Comparison of ENCODE assay signal across 26 cellular contexts in genomic region chr11:35902961-35903360, GRCh38. TPM values are rescaled to one million over a fixed set of nuclear protein-coding genes. Genes with fewer than 3 reads are reported as not detected.
DNase-seq lines count a peak whose midpoint lies in the region; ATAC-seq, FAIRE-seq and TF ChIP-seq lines count a peak whose summit lies in the region.
"Had no signal": no experiment of that assay in that cellular context is flagged by ENCODE, and none has a peak within 500 bp of the region (broad histone marks: within the 10 kb centered on the region; RNA-seq: fewer than 3 reads in every experiment).

No MANE protein-coding gene starts in this region.

- peaks cover 44% of the 10 kb centered on the region for H3K9me3 Mint-ChIP-seq in endodermal cell

- H3K9me1 ChIP-seq in K562 (ENCODE audit: control insufficient read depth, insufficient read depth, low read length), result no peaks in the 10 kb centered on the region

- H3K4me3 ChIP-seq in A549 (no peak overlapping the region), HEK293 (ENCODE audit: low read depth, low read length) (no peak overlapping the region), K562 (no peak overlapping the region), endodermal cell (ENCODE audit: low read length) (peak overlapping the region; percentile 19)
- H3K4me3 ChIP-seq: BLaER1 treated with 17β-estradiol and CSF1 and Interleukin-3, amounts not matched to agents 10 nM and 100 nM; GM12878 had no signal

- no peak for TF ChIP-seq RAD21 in A549 (conservative IDR thresholded peaks at IDR 0.05 in 1 of 2, IDR thresholded peaks at IDR 0.05 in 1 of 2)
- TF ChIP-seq RAD21 in K562 (CRISPR knock-in tag; conservative IDR thresholded peaks at IDR 0.05 in 1 of 2, IDR thresholded peaks at IDR 0.05 in 1 of 2), result no peak

- peaks cover 2% of the 10 kb centered on the region for H3K4me1 Mint-ChIP-seq in endodermal cell
- H3K4me1 Mint-ChIP-seq: B cell had no signal

- H2AFZ ChIP-seq in K562 (ENCODE audit: low read depth, low read length), result no peak overlapping the region

- no peaks in the 10 kb centered on the region for H3K27me3 Mint-ChIP-seq in endodermal cell (ENCODE audit: insufficient read depth)

- H3K9me3 ChIP-seq in A549 (peaks cover 46% of the 10 kb centered on the region; the same call in 2 of the 3 replicates), HEK293 (ENCODE audit: control insufficient read depth, insufficient read depth, low read depth, low read length) (no peaks in the 10 kb centered on the region), K562 (replicated peaks; ENCODE audit: control insufficient read depth, insufficient read depth, low read depth, low read length) (no peaks in the 10 kb centered on the region; the same call in 1 of the 2 replicates), endodermal cell (ENCODE audit: control insufficient read depth, low read length) (peaks cover 30% of the 10 kb centered on the region)

- ATAC-seq in A549 (no peak), K562 (no peak), HG03571 (IDR thresholded peaks at IDR 0.05; ENCODE audit: unreplicated experiment) (no peak), foreskin keratinocyte (no peak)
- ATAC-seq: CD8-positive, alpha-beta T cell; GM12878 had no signal

- H3K36me3 Mint-ChIP-seq in endodermal cell (ENCODE audit: low read depth), result peaks cover 6% of the 10 kb centered on the region
- H3K36me3 Mint-ChIP-seq: CD8-positive, alpha-beta T cell had no signal

- BruUV-seq in K562 (replicated peaks; lab: Mats Ljungman, UMichigan), result no TSS peak

- no peak for TF ChIP-seq POLR2A in A549 (IDR thresholded peaks at IDR 0.05; ENCODE audit: low read length)
- TF ChIP-seq POLR2A in K562 (conservative IDR thresholded peaks at IDR 0.05), result no peak

- intact Hi-C loops in K562 (cut with micrococcal nuclease), result no loop called here

- no peaks in the 10 kb centered on the region for H3K79me2 ChIP-seq in K562 (ENCODE audit: control insufficient read depth, insufficient read depth, low read length)

- no peaks in the 10 kb centered on the region for H3K36me3 ChIP-seq in HEK293 (ENCODE audit: control insufficient read depth in 2 of 2, insufficient read depth in 1 of 2, low read length in 2 of 2)
- H3K36me3 ChIP-seq in K562 (ENCODE audit: control insufficient read depth, insufficient read depth, low read length), result no peaks in the 10 kb centered on the region
- H3K36me3 ChIP-seq in endodermal cell (ENCODE audit: control insufficient read depth, insufficient read depth, low read length), result no peaks in the 10 kb centered on the region

- peaks cover 17% of the 10 kb centered on the region; the same call in 2 of the 3 replicates for H3K4me1 ChIP-seq in A549
- H3K4me1 ChIP-seq in HEK293 (ENCODE audit: control insufficient read depth, insufficient read depth, low read length), result no peaks in the 10 kb centered on the region
- H3K4me1 ChIP-seq in K562 (replicated peaks in 1 of 2; ENCODE audit: control insufficient read depth in 2 of 2, insufficient read depth in 2 of 2, low read length in 2 of 2), result no peaks in the 10 kb centered on the region
- no peaks in the 10 kb centered on the region for H3K4me1 ChIP-seq in endodermal cell (ENCODE audit: control insufficient read depth, insufficient read depth, low read length)
- no peaks in the 10 kb centered on the region for H3K4me1 ChIP-seq in foreskin keratinocyte

- H3K9ac ChIP-seq in K562 (ENCODE audit: insufficient read depth in 1 of 2, low read depth in 2 of 2, low read length in 2 of 2), result no peak overlapping the region
- H3K9ac ChIP-seq in endodermal cell (ENCODE audit: extremely low read depth, low read length, poor library complexity, severe bottlenecking), result no peak overlapping the region
- H3K9ac ChIP-seq: BLaER1 treated with 17β-estradiol and CSF1 and Interleukin-3, amounts not matched to agents 10 nM and 100 nM had no signal

- no peak for FAIRE-seq in A549 (lab: Jason Lieb, UNC)
- FAIRE-seq in K562 (lab: Jason Lieb, UNC), result no peak
- FAIRE-seq: A204.1, D721Med, GM12878, GM12892, GM18507 had no signal

- no peak overlapping the region for H3K27ac Mint-ChIP-seq in endodermal cell
- H3K27ac Mint-ChIP-seq: B cell; CD4-positive, alpha-beta T cell; CD8-positive, alpha-beta T cell had no signal

- H3K27me3 ChIP-seq in K562 (ENCODE audit: control insufficient read depth in 2 of 2, insufficient read depth in 2 of 2, low read length in 2 of 2), result no peaks in the 10 kb centered on the region; a peak in 1 of 5 replicates
- no peaks in the 10 kb centered on the region for H3K27me3 ChIP-seq in endodermal cell (ENCODE audit: control insufficient read depth, insufficient read depth, low read length, poor library complexity, severe bottlenecking)
- H3K27me3 ChIP-seq in foreskin keratinocyte, result no peaks in the 10 kb centered on the region
- H3K27me3 ChIP-seq: BLaER1 treated with 17β-estradiol and CSF1 and Interleukin-3, amounts not matched to agents 10 nM and 100 nM had no signal

- CTCF ChIA-PET in A549 (lab: Yijun Ruan, JAX), result interaction anchor here (1.9 kb wide), 1 partner anchor 81 kb away, joined by 4 read pairs; no protein-coding TSS in a partner anchor
- CTCF ChIA-PET in HEK293 (lab: Yijun Ruan, JAX), result interaction anchor here (0.7 kb wide), 1 partner anchor 61 kb away, joined by 4 read pairs; no protein-coding TSS in a partner anchor
- CTCF ChIA-PET in K562 (lab: Yijun Ruan, JAX; ENCODE audit: low intra/inter-chr PET ratio), result no interaction called here

- H4K20me1 ChIP-seq in K562 (replicated peaks; ENCODE audit: control insufficient read depth, insufficient read depth, low read length), result no peaks in the 10 kb centered on the region
- H4K20me1 ChIP-seq: BLaER1 treated with 17β-estradiol and CSF1 and Interleukin-3, amounts not matched to agents 10 nM and 100 nM had no signal

- TF ChIP-seq CTCF in A549 (IDR thresholded peaks at IDR 0.05), result no peak
- no peak for TF ChIP-seq CTCF in HEK293 (tag by site-specific recombination; IDR thresholded peaks at IDR 0.05)
- TF ChIP-seq CTCF in K562 (IDR thresholded peaks at IDR 0.05 in 2 of 3, conservative IDR thresholded peaks at IDR 0.05 in 1 of 3; ENCODE audit: insufficient read depth in 2 of 3, low read depth in 1 of 3, low read length in 3 of 3), result no peak
- no peak for TF ChIP-seq CTCF in endodermal cell (conservative IDR thresholded peaks at IDR 0.05)
- no peak for TF ChIP-seq CTCF in foreskin keratinocyte (conservative IDR thresholded peaks at IDR 0.05)

- H3K27ac ChIP-seq in A549 (no peak overlapping the region), HEK293 (ENCODE audit: extremely low read depth, low read depth, low read length) (no peak overlapping the region), K562 (ENCODE audit: extremely low read depth, low read depth, low read length) (no peak overlapping the region), endodermal cell (ENCODE audit: low read depth, low read length) (no peak overlapping the region), foreskin keratinocyte (no peak overlapping the region)
- H3K27ac ChIP-seq: BLaER1 treated with 17β-estradiol and CSF1 and Interleukin-3, amounts not matched to agents 10 nM and 100 nM; C4-2B had no signal

- no peak for TF ChIP-seq EP300 in A549 (IDR thresholded peaks at IDR 0.05)
- no peak for TF ChIP-seq EP300 in K562 (IDR thresholded peaks at IDR 0.05; ENCODE audit: low read length)

- in situ Hi-C loops in K562 (cut with MboI), result no loop called here

- DNase-seq in A549 (ENCODE audit: low read depth in 1 of 2, low spot score in 1 of 2) (no peak), K562 (ENCODE audit: extremely low read depth in 1 of 4, low spot score in 3 of 4) (no peak), endodermal cell (no peak), DMS53 (lab: John Stamatoyannopoulos, UW) (no peak), foreskin keratinocyte (no peak)
- no peak for DNase-seq in activated effector memory CD4-positive, alpha-beta T cell treated with anti-CD3 and anti-CD28 coated beads, Interleukin-2, amount 50 U/mL, for 16 hours
- DNase-seq: 8988T; AML-193; Caco-2; Calu3; CD4-positive, alpha-beta T cell; CD8-positive, alpha-beta T cell; DMS79; DND-41; EL; GDM1 had no signal

- H3K4me2 ChIP-seq in A549, result no peak overlapping the region
- H3K4me2 ChIP-seq in K562 (ENCODE audit: insufficient read depth, low read length), result no peak overlapping the region
- H3K4me2 ChIP-seq: BLaER1 treated with 17β-estradiol and CSF1 and Interleukin-3, amounts not matched to agents 10 nM and 100 nM had no signal

- H3K4me3 Mint-ChIP-seq in endodermal cell, result no peak overlapping the region
- H3K4me3 Mint-ChIP-seq: B cell; CD4-positive, alpha-beta T cell; CD8-positive, alpha-beta T cell had no signal

- POLR2A ChIA-PET in A549 (lab: Yijun Ruan, JAX) (no interaction called here), HEK293 (lab: Yijun Ruan, JAX) (no interaction called here), K562 (lab: Yijun Ruan, JAX) (interaction anchor here (0.7 kb wide), 1 partner anchor 563 kb away, joined by 3 read pairs; no protein-coding TSS in a partner anchor)

TF ChIP-seq in K562, 482 proteins besides CTCF, POLR2A, EP300 and RAD21 (continues in another document):
- 0 out of 2 replicates have a peak, but pooled peaks have one; percentile 32 for TF ChIP-seq TRIM28 (IDR thresholded peaks at IDR 0.05)

RNA-seq across cellular contexts. Expression of gene LDLRAD3, which starts 40.9 kb away (rescaled TPM):
- polyA plus RNA-seq in A549 (2011; rRNA removed), result 13.2 and 15.8 TPM in 2 replicates
- polyA plus RNA-seq in A549 (2012; cell fraction: cytosol; rRNA removed), result 8.7 and 13.3 TPM in 2 replicates
- polyA plus RNA-seq in A549 (2012; cell fraction: nucleus; rRNA removed), result 8.2 and 10.1 TPM in 2 replicates
- 10.5 to 11.6 TPM (median 11.2 TPM) in 3 replicates for polyA plus RNA-seq in A549 (2017; fragmentation: RNase III; extraction: RNeasy Plus Mini Kit Qiagen cat#74134 plus additional on column Dnase treatment)
- polyA minus RNA-seq in A549 (2011; rRNA and poly(A)+ RNA removed), result 13.8 and 15.3 TPM in 2 replicates
- total RNA-seq in K562 (2011; cell fraction: chromatin; rRNA removed; ENCODE audit: low replicate concordance), result 3.3 and 4.3 TPM in 2 replicates
- 2.9 and 3.7 TPM in 2 replicates for total RNA-seq in K562 (2011; cell fraction: nucleolus; rRNA removed)
- 8.4 and 13.9 TPM in 2 replicates for total RNA-seq in K562 (2011; cell fraction: nucleoplasm; rRNA removed)
- total RNA-seq in K562 (2014; rRNA removed), result 1.8 and 2.7 TPM in 2 replicates
- total RNA-seq in K562 (2014; rRNA removed; fragmentation: Illumina TruSeq; extraction: Trizol), result 3.0 and 3.4 TPM in 2 replicates
- 3.2 and 3.5 TPM in 2 replicates for total RNA-seq in K562 (2015; rRNA removed; fragmentation: Illumina TruSeq; extraction: Trizol)
- 5.7 and 6.4 TPM in 2 replicates for total RNA-seq in K562 (2021)
- 2.9 and 3.9 TPM in 2 replicates for polyA plus RNA-seq in K562 (2011; rRNA removed)
- 2.4 and 7.2 TPM in 2 replicates for polyA plus RNA-seq in K562 (2011; cell fraction: cytosol; rRNA removed)
- 1.4 and 2.9 TPM in 2 replicates for polyA plus RNA-seq in K562 (2011; cell fraction: nucleus; rRNA removed)
- 4.4 and 4.9 TPM in 2 replicates for polyA plus RNA-seq in K562 (2012)
- 7.2 and 8.1 TPM in 2 replicates for polyA plus RNA-seq in K562 (2014; fragmentation: Illumina TruSeq; extraction: Trizol)
- 1 to 10 TPM in 1 of 2 experiments, under 1 TPM in 1; 0.73 to 1.3 TPM for polyA plus RNA-seq in K562 (2014; fragmentation: Nextera tagmentation; extraction: Ambion mirVana)
- polyA plus RNA-seq in K562 (2014; rRNA removed), result 4.9 and 5.1 TPM in 2 replicates
- polyA minus RNA-seq in K562 (2011; rRNA and poly(A)+ RNA removed), result 1.2 and 3.6 TPM in 2 replicates
- 2.0 and 5.8 TPM in 2 replicates for polyA minus RNA-seq in K562 (2011; cell fraction: cytosol; rRNA and poly(A)+ RNA removed)
- 2.3 and 3.9 TPM in 2 replicates for polyA minus RNA-seq in K562 (2011; cell fraction: nucleus; rRNA and poly(A)+ RNA removed)
- 10 to 100 TPM; 19.2 to 30.6 TPM for total RNA-seq in endodermal cell
- polyA plus RNA-seq in endodermal cell (2013, experiment 1 of 2), result 21.6 TPM
- polyA plus RNA-seq in endodermal cell (2013, experiment 2 of 2), result 22.9 TPM
- 9.6 and 9.9 TPM in 2 replicates for total RNA-seq in foreskin keratinocyte
- 4.0 and 5.0 TPM in 2 replicates for polyA plus RNA-seq in foreskin keratinocyte
- total RNA-seq: B cell; CD8-positive, alpha-beta T cell had no signal
